12 cellular contexts compared by ENCODE assay signal in genomic region chr19:15810335-15810734, GRCh38. TPM values are rescaled to one million over a fixed set of nuclear protein-coding genes. Genes with fewer than 3 reads are reported as not detected.
DNase-seq lines count a peak whose midpoint lies in the region; ATAC-seq and TF ChIP-seq lines count a peak whose summit lies in the region.
"Had no signal": no experiment of that assay in that cellular context is flagged by ENCODE, and none has a peak within 500 bp of the region (broad histone marks: within the 10 kb centered on the region; RNA-seq: fewer than 3 reads in every experiment).

No MANE protein-coding gene starts in this region.

- no peaks in the 10 kb centered on the region for H3K4me1 ChIP-seq in OCI-LY3 (ENCODE audit: low read length)
- peaks cover 0 to 2% (median 0%) of the 10 kb centered on the region in 4 donors for H3K4me1 ChIP-seq in transverse colon
- no peaks in the 10 kb centered on the region for H3K4me1 ChIP-seq in gastrocnemius medialis

- TF ChIP-seq EP300 in transverse colon (IDR thresholded peaks at IDR 0.05; ENCODE audit: low read depth): no peak

- intact Hi-C loops in transverse colon (cut with DNase I; ENCODE audit: low total_unique reads): no loop called here
- intact Hi-C loops in gastrocnemius medialis (cut with DNase I; ENCODE audit: low total_unique reads): no loop called here

- H3K79me2 ChIP-seq in OCI-LY3 (ENCODE audit: low read length): no peaks in the 10 kb centered on the region

- POLR2A ChIA-PET in activated CD4-positive, alpha-beta memory T cell treated with anti-CD3 and anti-CD28 coated beads, Interleukin-2, amount 10 ng/mL, durations not matched to agents 7 days and 5 days (lab: Charles Lee): no interaction called here

- H3K36me3 Mint-ChIP-seq in activated CD4-positive, alpha-beta memory T cell treated with anti-CD3 and anti-CD28 coated beads, Interleukin-2, amount 10 ng/mL, durations not matched to agents 7 days and 5 days (ENCODE audit: low read depth): no peaks in the 10 kb centered on the region

- no peaks in the 10 kb centered on the region for H4K20me1 ChIP-seq in OCI-LY3 (ENCODE audit: insufficient read depth, low read length)

- H3K9me3 Mint-ChIP-seq in activated CD4-positive, alpha-beta memory T cell treated with anti-CD3 and anti-CD28 coated beads, Interleukin-2, amount 10 ng/mL, durations not matched to agents 7 days and 5 days: no peaks in the 10 kb centered on the region

- DNase-seq in NOMO-1 (lab: John Stamatoyannopoulos, UW; ENCODE audit: unreplicated experiment in 2 of 2) (peak; percentile 27 to 39), NOMO-1 treated with dmso at 0.1 percent for 144 hours (lab: John Stamatoyannopoulos, UW; ENCODE audit: unreplicated experiment) (no peak), transverse colon (peak; percentile 46), gastrocnemius medialis (no peak)
- DNase-seq in activated CD4-positive, alpha-beta memory T cell treated with anti-CD3 and anti-CD28 coated beads, Interleukin-2, amount 10 ng/mL, durations not matched to agents 7 days and 5 days: no peak
- DNase-seq: activated CD4-positive, alpha-beta T cell treated with anti-CD3 and anti-CD28 coated beads for 1 hour; activated naive CD4-positive, alpha-beta T cell treated with Interleukin-2 at 50 U/mL for 16 hours; NCI-H774 had no signal

- no peak overlapping the region for H3K4me2 ChIP-seq in OCI-LY3 (ENCODE audit: low read length)

- peak; percentile 37 for ATAC-seq in esophagus mucosa
- no peak for ATAC-seq in gastrocnemius medialis
- no peak for ATAC-seq in GM18502 (IDR thresholded peaks at IDR 0.05; ENCODE audit: poor library complexity, unreplicated experiment)

- H3K27me3 ChIP-seq in OCI-LY3 (ENCODE audit: low read depth, low read length) (peaks cover 22% of the 10 kb centered on the region), transverse colon (peaks cover 39% of the 10 kb centered on the region), gastrocnemius medialis (peaks cover 0 to 4% (median 0%) of the 10 kb centered on the region in 3 donors)

- CTCF ChIA-PET in activated CD4-positive, alpha-beta memory T cell treated with anti-CD3 and anti-CD28 coated beads, Interleukin-2, amount 10 ng/mL, durations not matched to agents 7 days and 5 days (lab: Charles Lee): interaction anchor here (0.7 kb wide), 1 partner anchor 255 kb away, joined by 3 read pairs; no protein-coding TSS in a partner anchor

- no peak overlapping the region for H2AFZ ChIP-seq in OCI-LY3 (ENCODE audit: low read depth, low read length)

- TF ChIP-seq CTCF in OCI-LY3 (IDR thresholded peaks at IDR 0.05; ENCODE audit: low read depth, low read length) (peak; percentile 17; the same call in 1 of the 2 replicates), transverse colon (IDR thresholded peaks at IDR 0.05) (peak; percentile 45 to 75 (median 51)), gastrocnemius medialis (IDR thresholded peaks at IDR 0.05 in 4 of 5, conservative IDR thresholded peaks at IDR 0.05 in 1 of 5) (no peak)

- H3K9ac ChIP-seq in OCI-LY3 (ENCODE audit: low read length): no peak overlapping the region

- TF ChIP-seq POLR2A in transverse colon (IDR thresholded peaks at IDR 0.05): no peak
- TF ChIP-seq POLR2A in gastrocnemius medialis (IDR thresholded peaks at IDR 0.05): no peak

- H3K27ac ChIP-seq in OCI-LY3 (ENCODE audit: low read length): no peak overlapping the region
- H3K27ac ChIP-seq in transverse colon: no peak overlapping the region
- no peak overlapping the region for H3K27ac ChIP-seq in gastrocnemius medialis

- H3K36me3 ChIP-seq in OCI-LY3 (replicated peaks; ENCODE audit: low read depth, low read length) (no peaks in the 10 kb centered on the region), transverse colon (no peaks in the 10 kb centered on the region), gastrocnemius medialis (no peaks in the 10 kb centered on the region)

- in situ Hi-C loops in transverse colon (cut with MboI; ENCODE audit: low pct_ligation_motif_present in 1 of 4, low pct_unique_long_range_greater_than_20kb in 1 of 4, low sequenced_read_pairs in 3 of 4): loop anchor here in 2 of 4 donors (25.0 kb wide), 1 partner anchor 173 kb away; the partner anchor contains the start of gene CYP4F3 (in 2 of the 2)
- in situ Hi-C loops in gastrocnemius medialis (cut with MboI; ENCODE audit: low sequenced_read_pairs in 4 of 4): no loop called here

- H3K4me3 ChIP-seq in OCI-LY3 (ENCODE audit: low read length): no peak overlapping the region
- H3K4me3 ChIP-seq in transverse colon: no peak overlapping the region
- H3K4me3 ChIP-seq in gastrocnemius medialis: no peak overlapping the region

- H3K9me3 ChIP-seq in OCI-LY3 (ENCODE audit: insufficient read depth, low read length) (no peaks in the 10 kb centered on the region), transverse colon (no peaks in the 10 kb centered on the region), gastrocnemius medialis (no peaks in the 10 kb centered on the region)

- WGBS in transverse colon (ENCODE audit: low coverage in 1 of 2), 2 donors: 14 to 15% methylated on average over 7 of the region's 7 CpGs

- H3K4me1 Mint-ChIP-seq in activated CD4-positive, alpha-beta memory T cell treated with anti-CD3 and anti-CD28 coated beads, Interleukin-2, amount 10 ng/mL, durations not matched to agents 7 days and 5 days: no peaks in the 10 kb centered on the region

- H3K27ac Mint-ChIP-seq in activated CD4-positive, alpha-beta memory T cell treated with anti-CD3 and anti-CD28 coated beads, Interleukin-2, amount 10 ng/mL, durations not matched to agents 7 days and 5 days: no peak overlapping the region

- H3K4me3 Mint-ChIP-seq in activated CD4-positive, alpha-beta memory T cell treated with anti-CD3 and anti-CD28 coated beads, Interleukin-2, amount 10 ng/mL, durations not matched to agents 7 days and 5 days: no peak overlapping the region

- H3K27me3 Mint-ChIP-seq in activated CD4-positive, alpha-beta memory T cell treated with anti-CD3 and anti-CD28 coated beads, Interleukin-2, amount 10 ng/mL, durations not matched to agents 7 days and 5 days: peaks cover 18% of the 10 kb centered on the region

RNA-seq across cellular contexts. Expression of gene OR10H1, which starts 5.1 kb away (rescaled TPM):
- total RNA-seq in esophagus mucosa: not detected
- not detected for total RNA-seq in transverse colon
- not detected for total RNA-seq in activated CD4-positive, alpha-beta memory T cell treated with anti-CD3 and anti-CD28 coated beads, Interleukin-2, amount 10 ng/mL, durations not matched to agents 7 days and 5 days
- total RNA-seq in gastrocnemius medialis: not detected
- total RNA-seq: temporal lobe had no signal

RNA-seq across cellular contexts. Expression of gene OR10H5, which starts 22.9 kb away (rescaled TPM):
- total RNA-seq in esophagus mucosa (not detected), transverse colon (not detected), gastrocnemius medialis (not detected)
- total RNA-seq in activated CD4-positive, alpha-beta memory T cell treated with anti-CD3 and anti-CD28 coated beads, Interleukin-2, amount 10 ng/mL, durations not matched to agents 7 days and 5 days: not detected
- total RNA-seq: temporal lobe had no signal

Comparison
In these comparisons a context has a peak if more than half of its experiments do, and no peak if none do; other contexts are left out.
1. DNase-seq: peak in NOMO-1 (2 of 2) and transverse colon (single experiment); none in NOMO-1 treated with dmso at 0.1 percent for 144 hours (single experiment), activated CD4-positive, alpha-beta memory T cell treated with anti-CD3 and anti-CD28 coated beads, Interleukin-2, amount 10 ng/mL, durations not matched to agents 7 days and 5 days (single experiment) and gastrocnemius medialis (0 of 2).
2. CTCF ChIP-seq: peak in OCI-LY3 (single experiment) and transverse colon (5 of 5); none in gastrocnemius medialis (0 of 5).